In genomic region chr2:42424033-42424432, GRCh38 we compare ENCODE assay signal across 25 cellular contexts.
DNase-seq lines count a peak whose midpoint lies in the region; ATAC-seq, FAIRE-seq and TF ChIP-seq lines count a peak whose summit lies in the region.
"Had no signal": no experiment of that assay in that cellular context is flagged by ENCODE, and none has a peak within 500 bp of the region (broad histone marks: within the 10 kb centered on the region; RNA-seq: fewer than 3 reads in every experiment).

No MANE protein-coding gene starts in this region.

- BruUV-seq in IMR-90 (replicated peaks; lab: Mats Ljungman, UMichigan) = no TSS peak

- H3K9ac ChIP-seq in IMR-90 (ENCODE audit: low read depth, low read length) (no peak overlapping the region), mesenchymal stem cell (ENCODE audit: low read length) (peak overlapping the region; percentile 33)

- H3K27ac ChIP-seq in AG04450 (ENCODE audit: low read depth, low read length) (no peak overlapping the region), IMR-90 (ENCODE audit: insufficient read depth, low read length) (no peak overlapping the region), mesenchymal stem cell (ENCODE audit: low read length, poor library complexity, severe bottlenecking) (no peak overlapping the region), RWPE1 (no peak overlapping the region)
- H3K27ac ChIP-seq: cardiac muscle cell, gastrocnemius medialis, SK-N-MC, WERI-Rb-1 had no signal

- no peak overlapping the region for H4K91ac ChIP-seq in IMR-90 (ENCODE audit: insufficient read depth, low read depth, low read length)
- no peak overlapping the region for H4K91ac ChIP-seq in mesenchymal stem cell (ENCODE audit: low read length)

- TF ChIP-seq RAD21 in IMR-90 (IDR thresholded peaks at IDR 0.05; ENCODE audit: low read length) = no peak

- H2AFZ ChIP-seq in IMR-90 (replicated peaks; ENCODE audit: low read length, poor library complexity) (no peak overlapping the region), mesenchymal stem cell (ENCODE audit: low read depth, low read length) (no peak overlapping the region)

- WGBS in IMR-90 (ENCODE audit: extremely low coverage in 2 of 2, insufficient read length in 1 of 2), 2 experiments = 13% methylated on average over 1 of the region's 4 CpGs; no CpG with 5 or more reads in 1 of the 2 experiments
- WGBS in mesenchymal stem cell = 76% methylated on average over 4 of the region's 4 CpGs

- H2BK12ac ChIP-seq in mesenchymal stem cell (ENCODE audit: low read length in 2 of 2) = no peak overlapping the region

- no peaks in the 10 kb centered on the region for H3K79me1 ChIP-seq in IMR-90 (ENCODE audit: low read depth in 1 of 2, low read length in 2 of 2)
- no peaks in the 10 kb centered on the region for H3K79me1 ChIP-seq in mesenchymal stem cell (replicated peaks; ENCODE audit: low read length, poor library complexity, severe bottlenecking)

- no peak overlapping the region for H2AK5ac ChIP-seq in IMR-90 (ENCODE audit: low read depth, low read length)
- no peak overlapping the region for H2AK5ac ChIP-seq in mesenchymal stem cell (ENCODE audit: low read length, severe bottlenecking)

- H3K27me3 ChIP-seq in AG04450 (ENCODE audit: control insufficient read depth, insufficient read depth, low read length) (no peaks in the 10 kb centered on the region), IMR-90 (ENCODE audit: control insufficient read depth, insufficient read depth, low read length) (no peaks in the 10 kb centered on the region), mesenchymal stem cell (ENCODE audit: control insufficient read depth in 1 of 2, insufficient read depth in 1 of 2, low read length in 2 of 2) (peaks cover 0 to 8% of the 10 kb centered on the region in 2 experiments)
- H3K27me3 ChIP-seq: cardiac muscle cell, gastrocnemius medialis had no signal

- 0 out of 2 replicates have a peak overlapping the region, but pooled peaks have one; percentile 18 for H2BK20ac ChIP-seq in IMR-90 (ENCODE audit: low read depth, low read length)

- H3K9me3 ChIP-seq in AG04450 (ENCODE audit: control insufficient read depth, insufficient read depth, low read length) (no peaks in the 10 kb centered on the region), IMR-90 (ENCODE audit: control insufficient read depth, insufficient read depth, low read length) (no peaks in the 10 kb centered on the region), mesenchymal stem cell (ENCODE audit: control insufficient read depth, low read length) (no peaks in the 10 kb centered on the region)
- H3K9me3 ChIP-seq: gastrocnemius medialis had no signal

- no peak for TF ChIP-seq POLR2A in IMR-90 (IDR thresholded peaks at IDR 0.05; ENCODE audit: low read depth, low read length)

- peak; percentile 30 for ATAC-seq in IMR-90 (ENCODE audit: low read depth)
- ATAC-seq in GM18498 (IDR thresholded peaks at IDR 0.05; ENCODE audit: unreplicated experiment) = no peak
- ATAC-seq in HG03095 (IDR thresholded peaks at IDR 0.05; ENCODE audit: unreplicated experiment) = no peak
- ATAC-seq: gastrocnemius medialis; stimulated activated naive CD8-positive, alpha-beta T cell treated with anti-CD3 and anti-CD28 coated beads, Interleukin-15, amount 100 ng/mL, for 72 hours had no signal

- no peak overlapping the region for H3K56ac ChIP-seq in IMR-90 (ENCODE audit: extremely low read depth, insufficient read depth, low read length)

- H3K14ac ChIP-seq in IMR-90 (replicated peaks; ENCODE audit: low read depth, low read length) (no peak overlapping the region), mesenchymal stem cell (ENCODE audit: low read length in 2 of 2) (no peak overlapping the region)

- dilution Hi-C loops in IMR-90 (cut with HindIII; ENCODE audit: low sequenced_read_pairs, unreplicated experiment) = no loop called here

- H3K18ac ChIP-seq in IMR-90 (ENCODE audit: low read depth, low read length) = no peak overlapping the region
- no peak overlapping the region for H3K18ac ChIP-seq in mesenchymal stem cell (ENCODE audit: low read depth in 1 of 2, low read length in 2 of 2)

- DNase-seq in AG04450 (ENCODE audit: low read depth, low spot score) = peak; percentile 47
- peak; percentile 78 for DNase-seq in IMR-90
- no peak for DNase-seq in mesenchymal stem cell
- DNase-seq in NCI-H226 = no peak
- no peak for DNase-seq in RWPE1 (ENCODE audit: low spot score)
- DNase-seq: activated CD8-positive, alpha-beta memory T cell treated with anti-CD3 and anti-CD28 coated beads, Interleukin-2, amount 50 U/mL, for 48 hours; activated naive CD8-positive, alpha-beta T cell treated with anti-CD3 and anti-CD28 coated beads, Interleukin-2, amount 10 ng/mL, durations not matched to agents 7 days and 5 days; EL; gastrocnemius medialis; H7; NCI-H1436 treated with DMSO at 0.1 percent for 48 hours; NCI-H510A treated with DMSO at 0.1 percent for 48 hours; NK-92 treated with Interleukin-12 subunit alpha and Interleukin-12 subunit beta, amount 100 ng/mL, for 24 hours; retina; stimulated activated naive CD8-positive, alpha-beta T cell treated with anti-CD3 and anti-CD28 coated beads, Interleukin-15, amount 100 ng/mL, for 72 hours; trophoblast cell; WERI-Rb-1 had no signal

- H4K8ac ChIP-seq in IMR-90 (ENCODE audit: low read depth in 2 of 2, low read length in 2 of 2) = no peak overlapping the region
- H4K8ac ChIP-seq in mesenchymal stem cell (ENCODE audit: low read length) = no peak overlapping the region

- POLR2A ChIA-PET in AG04450 (lab: Yijun Ruan, JAX) = no interaction called here
- POLR2A ChIA-PET in IMR-90 (lab: Charles Lee; ENCODE audit: unreplicated experiment) = no interaction called here
- POLR2A ChIA-PET in RWPE1 (lab: Yijun Ruan, JAX; ENCODE audit: low non-redundant PET) = no interaction called here

- peak; percentile 85 for FAIRE-seq in endometrium (lab: Jason Lieb, UNC)
- FAIRE-seq: A204.1, keratinocyte, RCC 7860 had no signal

- TF ChIP-seq CTCF in AG04450 (IDR thresholded peaks at IDR 0.05; ENCODE audit: low read depth, low read length) = no peak
- no peak for TF ChIP-seq CTCF in IMR-90 (conservative IDR thresholded peaks at IDR 0.05; ENCODE audit: low read depth, low read length)
- TF ChIP-seq CTCF in RWPE1 (conservative IDR thresholded peaks at IDR 0.05; ENCODE audit: low read depth) = no peak

- no peak overlapping the region for H3K4ac ChIP-seq in IMR-90 (ENCODE audit: low read depth, low read length)
- H3K4ac ChIP-seq in mesenchymal stem cell (ENCODE audit: low read depth in 1 of 2, low read length in 2 of 2) = no peak overlapping the region

- H3K23ac ChIP-seq in IMR-90 (ENCODE audit: low read depth, low read length) = no peak overlapping the region
- no peak overlapping the region for H3K23ac ChIP-seq in mesenchymal stem cell (ENCODE audit: low read length in 2 of 2)

- H2BK5ac ChIP-seq in IMR-90 (ENCODE audit: low read depth, low read length, poor library complexity, severe bottlenecking) = no peak overlapping the region
- no peak overlapping the region for H2BK5ac ChIP-seq in mesenchymal stem cell (ENCODE audit: low read depth, low read length, poor library complexity, severe bottlenecking)

- no peak overlapping the region for H4K5ac ChIP-seq in IMR-90 (ENCODE audit: low read depth, low read length)

- no peak overlapping the region for H2AK9ac ChIP-seq in IMR-90 (replicated peaks; ENCODE audit: low read depth, low read length, poor library complexity)

- H3K4me1 ChIP-seq in IMR-90 (ENCODE audit: control insufficient read depth, insufficient read depth, low read length) (peaks cover 11% of the 10 kb centered on the region), mesenchymal stem cell (ENCODE audit: control insufficient read depth, insufficient read depth, low read depth, low read length) (peaks cover 3% of the 10 kb centered on the region)
- H3K4me1 ChIP-seq: gastrocnemius medialis had no signal

- peak overlapping the region; percentile 63 for H2BK120ac ChIP-seq in IMR-90 (ENCODE audit: low read depth, low read length)
- no peak overlapping the region for H2BK120ac ChIP-seq in mesenchymal stem cell (ENCODE audit: low read depth, low read length)

- in situ Hi-C loops in IMR-90 (cut with MboI; ENCODE audit: low sequenced_read_pairs) = no loop called here

- intact Hi-C loops in IMR-90 (cut with micrococcal nuclease) = loop anchor here (5.0 kb wide), 1 partner anchor 62 kb away; the partner anchor contains the start of gene COX7A2L

- H3K4me2 ChIP-seq in IMR-90 (ENCODE audit: low read depth, low read length) = peak overlapping the region; percentile 64; the same call in 1 of the 2 replicates
- H3K4me2 ChIP-seq in mesenchymal stem cell (ENCODE audit: low read length, poor library complexity, severe bottlenecking) = no peak overlapping the region

- no peaks in the 10 kb centered on the region for H3K9me1 ChIP-seq in IMR-90 (ENCODE audit: insufficient read depth, low read length)

- no peaks in the 10 kb centered on the region for H4K20me1 ChIP-seq in IMR-90 (ENCODE audit: insufficient read depth, low read length)

- H2BK15ac ChIP-seq in IMR-90 (ENCODE audit: low read depth, low read length) (no peak overlapping the region), mesenchymal stem cell (ENCODE audit: low read depth, poor library complexity, severe bottlenecking) (no peak overlapping the region)

- H3K36me3 ChIP-seq in IMR-90 (ENCODE audit: control insufficient read depth, insufficient read depth, low read length) = no peaks in the 10 kb centered on the region
- no peaks in the 10 kb centered on the region for H3K36me3 ChIP-seq in mesenchymal stem cell (ENCODE audit: control insufficient read depth in 1 of 2, insufficient read depth in 2 of 2, low read depth in 1 of 2, low read length in 2 of 2)
- H3K36me3 ChIP-seq: cardiac muscle cell, gastrocnemius medialis, WERI-Rb-1 had no signal

- H3K4me3 ChIP-seq in AG04450 (ENCODE audit: low read depth, low read length) = no peak overlapping the region
- no peak overlapping the region for H3K4me3 ChIP-seq in IMR-90 (ENCODE audit: insufficient read depth, low read depth, low read length)
- no peak overlapping the region for H3K4me3 ChIP-seq in mesenchymal stem cell (ENCODE audit: insufficient read depth in 1 of 2, low read depth in 1 of 2, low read length in 2 of 2)
- H3K4me3 ChIP-seq: cardiac muscle cell, gastrocnemius medialis, SK-N-MC had no signal

- CTCF ChIA-PET in AG04450 (lab: Charles Lee) = no interaction called here
- CTCF ChIA-PET in IMR-90 (lab: Yijun Ruan, JAX) = no interaction called here
- CTCF ChIA-PET in RWPE1 (lab: Yijun Ruan, JAX) = no interaction called here

TF ChIP-seq in IMR-90, 13 proteins besides CTCF, POLR2A, EP300 and RAD21:
- TF ChIP-seq RCOR1 (IDR thresholded peaks at IDR 0.05; ENCODE audit: insufficient replicate concordance, low read length) (no peak), CEBPB (IDR thresholded peaks at IDR 0.05; ENCODE audit: low read depth, low read length) (0 out of 2 replicates have a peak, but pooled peaks have one; percentile 7)

Comparison
In these comparisons a context has a peak if more than half of its experiments do, and no peak if none do; other contexts are left out.
1. DNase-seq: peak in AG04450 (single experiment) and IMR-90 (single experiment); none in mesenchymal stem cell (single experiment), NCI-H226 (single experiment) and RWPE1 (single experiment).